18 cellular contexts compared by ENCODE assay signal in genomic region chr1:53048960-53049573, GRCh38. TPM values are rescaled to one million over a fixed set of nuclear protein-coding genes. Genes with fewer than 3 reads are reported as not detected.
DNase-seq lines count a peak whose midpoint lies in the region; ATAC-seq and TF ChIP-seq lines count a peak whose summit lies in the region.
"Had no signal": no experiment of that assay in that cellular context is flagged by ENCODE, and none has a peak within 500 bp of the region (broad histone marks: within the 10 kb centered on the region; RNA-seq: fewer than 3 reads in every experiment).

No MANE protein-coding gene starts in this region.

- H3K27ac ChIP-seq in GM23338 (ENCODE audit: low read depth) (no peak overlapping the region), PC-3 (ENCODE audit: low read length) (peak overlapping the region; percentile 89)
- H3K27ac ChIP-seq: KMS-11 had no signal

- peaks cover 30% of the 10 kb centered on the region for H3K4me1 ChIP-seq in GM23338 (ENCODE audit: insufficient read depth)
- peaks cover 40% of the 10 kb centered on the region for H3K4me1 ChIP-seq in PC-3 (ENCODE audit: insufficient read depth, low read length)

- H3K4me3 Mint-ChIP-seq in GM23338 (no peak overlapping the region), glutamatergic neuron (ENCODE audit: unreplicated experiment) (peak overlapping the region; percentile 55), Calu3 (ENCODE audit: low read depth, unreplicated experiment) (no peak overlapping the region)
- H3K4me3 Mint-ChIP-seq in activated T-cell treated with anti-CD3 and anti-CD28 coated beads, Interleukin-2, amount 50 U/mL, for 24 hours: no peak overlapping the region
- H3K4me3 Mint-ChIP-seq: activated T-helper 1 cell treated with anti-CD3 and anti-CD28 coated beads, Interleukin-12 subunit alpha, Interleukin-12 subunit beta, Interleukin-2, Interleukin-4 antibody, amounts not matched to agents 30 ng/mL and 10 ng/mL and 1 ng/mL, durations not matched to agents 14 hours and 24 hours and 36 hours; CD4-positive, alpha-beta memory T cell had no signal

- no peak overlapping the region for H2AFZ ChIP-seq in GM23338
- no peak overlapping the region for H2AFZ ChIP-seq in PC-3 (ENCODE audit: low read length)

- POLR2A ChIA-PET in PC-3 (lab: Charles Lee; ENCODE audit: unreplicated experiment): no interaction called here

- no peaks in the 10 kb centered on the region for H3K36me3 ChIP-seq in GM23338 (ENCODE audit: insufficient read depth)
- H3K36me3 ChIP-seq in PC-3 (ENCODE audit: low read depth, low read length): peaks cover 18% of the 10 kb centered on the region; the same call in 1 of the 2 replicates

- no peaks in the 10 kb centered on the region for H3K79me2 ChIP-seq in GM23338 (replicated peaks; ENCODE audit: insufficient read depth)
- H3K79me2 ChIP-seq in PC-3 (ENCODE audit: low read length): no peaks in the 10 kb centered on the region

- no peak for ATAC-seq in GM23338
- ATAC-seq in PC-3: no peak
- ATAC-seq in GM18502 (IDR thresholded peaks at IDR 0.05; ENCODE audit: poor library complexity, unreplicated experiment): no peak
- ATAC-seq: gastroesophageal sphincter, GM12878 had no signal

- TF ChIP-seq CTCF in GM23338 (conservative IDR thresholded peaks at IDR 0.05; ENCODE audit: low read depth in 2 of 2) (no peak), PC-3 (conservative IDR thresholded peaks at IDR 0.05; ENCODE audit: low read depth, low read length) (no peak), glutamatergic neuron (IDR thresholded peaks at IDR 0.05; ENCODE audit: partially characterized antibody, unreplicated experiment) (no peak), Calu3 (IDR thresholded peaks at IDR 0.05; ENCODE audit: unreplicated experiment) (no peak)

- CTCF ChIA-PET in PC-3 (lab: Charles Lee): interaction anchor here (0.6 kb wide), 1 partner anchor 23 kb away, joined by 6 read pairs; no protein-coding TSS in a partner anchor
- CTCF ChIA-PET in Calu3 (lab: Charles Lee): interaction anchor here (0.8 kb wide), 1 partner anchor 81 kb away, joined by 4 read pairs; no protein-coding TSS in a partner anchor

- H3K27ac Mint-ChIP-seq in GM23338: no peak overlapping the region
- peak overlapping the region; percentile 70 for H3K27ac Mint-ChIP-seq in glutamatergic neuron (ENCODE audit: unreplicated experiment)
- no peak overlapping the region for H3K27ac Mint-ChIP-seq in Calu3 (ENCODE audit: unreplicated experiment)
- H3K27ac Mint-ChIP-seq in activated T-cell treated with anti-CD3 and anti-CD28 coated beads, Interleukin-2, amount 50 U/mL, for 24 hours: no peak overlapping the region
- H3K27ac Mint-ChIP-seq: activated T-helper 1 cell treated with anti-CD3 and anti-CD28 coated beads, Interleukin-12 subunit alpha, Interleukin-12 subunit beta, Interleukin-2, Interleukin-4 antibody, amounts not matched to agents 30 ng/mL and 10 ng/mL and 1 ng/mL, durations not matched to agents 14 hours and 24 hours and 36 hours; CD4-positive, alpha-beta memory T cell had no signal

- H3K36me3 Mint-ChIP-seq in GM23338 (ENCODE audit: low read depth) (no peaks in the 10 kb centered on the region), glutamatergic neuron (ENCODE audit: unreplicated experiment) (no peaks in the 10 kb centered on the region), Calu3 (ENCODE audit: insufficient read depth, unreplicated experiment) (no peaks in the 10 kb centered on the region)
- peaks cover 72% of the 10 kb centered on the region for H3K36me3 Mint-ChIP-seq in activated T-cell treated with anti-CD3 and anti-CD28 coated beads, Interleukin-2, amount 50 U/mL, for 24 hours (ENCODE audit: low read depth)

- H3K9ac ChIP-seq in PC-3 (ENCODE audit: low read length): peak overlapping the region; percentile 25
- H3K9ac ChIP-seq: KMS-11 had no signal

- no peaks in the 10 kb centered on the region for H3F3A ChIP-seq in GM23338 (replicated peaks; ENCODE audit: low read depth)
- peaks cover 14% of the 10 kb centered on the region for H3F3A ChIP-seq in PC-3 (ENCODE audit: low read length, unreplicated experiment)

- H3K9me3 Mint-ChIP-seq in GM23338 (no peaks in the 10 kb centered on the region), glutamatergic neuron (ENCODE audit: unreplicated experiment) (peaks cover 6% of the 10 kb centered on the region), Calu3 (ENCODE audit: low read depth, unreplicated experiment) (no peaks in the 10 kb centered on the region)
- no peaks in the 10 kb centered on the region for H3K9me3 Mint-ChIP-seq in activated T-cell treated with anti-CD3 and anti-CD28 coated beads, Interleukin-2, amount 50 U/mL, for 24 hours
- H3K9me3 Mint-ChIP-seq: activated T-helper 1 cell treated with anti-CD3 and anti-CD28 coated beads, Interleukin-12 subunit alpha, Interleukin-12 subunit beta, Interleukin-2, Interleukin-4 antibody, amounts not matched to agents 30 ng/mL and 10 ng/mL and 1 ng/mL, durations not matched to agents 14 hours and 24 hours and 36 hours had no signal

- H3K4me2 ChIP-seq in GM23338 (peak overlapping the region; percentile 50), PC-3 (ENCODE audit: low read length) (peak overlapping the region; percentile 57)
- H3K4me2 ChIP-seq: KMS-11 had no signal

- H3K27me3 Mint-ChIP-seq in GM23338 (ENCODE audit: insufficient read depth, low read depth, poor library complexity) (no peaks in the 10 kb centered on the region), glutamatergic neuron (ENCODE audit: unreplicated experiment) (peaks cover 3% of the 10 kb centered on the region), Calu3 (ENCODE audit: unreplicated experiment) (no peaks in the 10 kb centered on the region)
- no peaks in the 10 kb centered on the region for H3K27me3 Mint-ChIP-seq in activated T-cell treated with anti-CD3 and anti-CD28 coated beads, Interleukin-2, amount 50 U/mL, for 24 hours
- H3K27me3 Mint-ChIP-seq: CD4-positive, alpha-beta memory T cell had no signal

- no peak for DNase-seq in GM23338 (ENCODE audit: low spot score)
- no peak for DNase-seq in PC-3
- no peak for DNase-seq in glutamatergic neuron
- peak; percentile 63 for DNase-seq in myocyte (ENCODE audit: low read depth)
- DNase-seq in DMS114 treated with DMSO at 0.1 percent for 48 hours (lab: John Stamatoyannopoulos, UW; ENCODE audit: unreplicated experiment): no peak
- DNase-seq in Calu3: no peak
- no peak for DNase-seq in activated T-cell treated with anti-CD3 and anti-CD28 coated beads, Interleukin-2, amount 50 U/mL, for 24 hours
- DNase-seq: activated CD4-positive, alpha-beta T cell treated with anti-CD3 and anti-CD28 coated beads, Interleukin-2, amount 50 U/mL, for 48 hours; CD4-positive, alpha-beta memory T cell; cortex of kidney; erythroblast; NCI-H1105; NCI-H226 had no signal

- H3K4me3 ChIP-seq in GM23338 (no peak overlapping the region), PC-3 (ENCODE audit: low read length) (no peak overlapping the region)
- H3K4me3 ChIP-seq: gastroesophageal sphincter, GM12878 had no signal

- no peaks in the 10 kb centered on the region for H3K27me3 ChIP-seq in GM23338 (ENCODE audit: insufficient read depth)
- H3K27me3 ChIP-seq in PC-3 (ENCODE audit: low read length): no peaks in the 10 kb centered on the region
- H3K27me3 ChIP-seq: gastroesophageal sphincter had no signal

- no peaks in the 10 kb centered on the region for H4K20me1 ChIP-seq in GM23338 (replicated peaks; ENCODE audit: insufficient read depth)
- no peaks in the 10 kb centered on the region for H4K20me1 ChIP-seq in PC-3 (ENCODE audit: low read length)

- H3K9me3 ChIP-seq in PC-3 (ENCODE audit: low read length): no peaks in the 10 kb centered on the region
- H3K9me3 ChIP-seq: gastroesophageal sphincter had no signal

- intact Hi-C loops in PC-3 (cut with micrococcal nuclease) (loop anchor here (5.0 kb wide), 1 partner anchor 128 kb away; no protein-coding TSS in a partner anchor), Calu3 (cut with micrococcal nuclease; ENCODE audit: unreplicated experiment) (no loop called here)

- BruUV-seq in PC-3 (replicated peaks; lab: Mats Ljungman, UMichigan): no TSS peak
- BruUV-seq in Calu3 (replicated peaks; lab: Mats Ljungman, UMichigan): no TSS peak

- H3K9me2 ChIP-seq in GM23338 (ENCODE audit: insufficient read depth) (no peaks in the 10 kb centered on the region), PC-3 (replicated peaks; ENCODE audit: low read length) (no peaks in the 10 kb centered on the region)

- H3K4me1 Mint-ChIP-seq in GM23338: peaks cover 37% of the 10 kb centered on the region; the same call in 2 of the 3 replicates
- H3K4me1 Mint-ChIP-seq in glutamatergic neuron (ENCODE audit: low read depth, unreplicated experiment): peaks cover 35% of the 10 kb centered on the region
- peaks cover 12% of the 10 kb centered on the region for H3K4me1 Mint-ChIP-seq in Calu3 (ENCODE audit: low read depth, unreplicated experiment)
- peaks cover 7% of the 10 kb centered on the region for H3K4me1 Mint-ChIP-seq in activated T-cell treated with anti-CD3 and anti-CD28 coated beads, Interleukin-2, amount 50 U/mL, for 24 hours (ENCODE audit: low read depth)

TF ChIP-seq in GM23338, 12 proteins besides CTCF, POLR2A, EP300 and RAD21 (continues in another document):
- TF ChIP-seq STAT1 (IDR thresholded peaks at IDR 0.05; ENCODE audit: unreplicated experiment) (no peak), POLR2AphosphoS5 (IDR thresholded peaks at IDR 0.05; ENCODE audit: low read depth) (no peak), ETS1 (IDR thresholded peaks at IDR 0.05) (no peak), NANOG (IDR thresholded peaks at IDR 0.05; ENCODE audit: borderline replicate concordance) (no peak), CREB1 (CRISPR knock-in tag; IDR thresholded peaks at IDR 0.05; ENCODE audit: low read depth) (no peak), EZH2phosphoT487 (IDR thresholded peaks at IDR 0.05; ENCODE audit: unreplicated experiment) (no peak), EZH2 (IDR thresholded peaks at IDR 0.05; ENCODE audit: low read depth, unreplicated experiment) (no peak)

RNA-seq across cellular contexts. Expression of gene PODN, which starts 12.9 kb away (rescaled TPM):
- total RNA-seq in GM23338 (2014; rRNA removed; shearing (Covaris generic)): 0.24 and 1.0 TPM in 2 replicates
- polyA plus RNA-seq in GM23338 (2016; fragmentation: Nextera tagmentation; extraction: Ambion mirVana): 0.16 TPM in 1 of 2 replicates, not detected in the other
- not detected in 2 replicates for total RNA-seq in PC-3 (2014; rRNA removed)
- 3.1 TPM for total RNA-seq in glutamatergic neuron (ENCODE audit: unreplicated experiment)
- 0.48 and 2.1 TPM in 2 replicates for total RNA-seq in myocyte
- polyA plus RNA-seq in myocyte (2012): 5.5 TPM
- not detected in 2 replicates for total RNA-seq in Calu3 (2022)
- total RNA-seq: activated T-helper 1 cell treated with anti-CD3 and anti-CD28 coated beads, Interleukin-12 subunit alpha, Interleukin-12 subunit beta, Interleukin-2, Interleukin-4 antibody, amounts not matched to agents 30 ng/mL and 10 ng/mL and 1 ng/mL, durations not matched to agents 14 hours and 24 hours and 36 hours; CD4-positive, alpha-beta memory T cell had no signal
- polyA plus RNA-seq: CD4-positive, alpha-beta memory T cell; GM12878 had no signal
